Comparison of ENCODE assay signal across 17 cellular contexts in genomic region chr3:183502237-183502636, GRCh38.
"Had no signal": no experiment of that assay in that cellular context is flagged by ENCODE, and none has a peak within 500 bp of the region (broad histone marks: within the 10 kb centered on the region; RNA-seq: fewer than 3 reads in every experiment).

No MANE protein-coding gene starts in this region.

- H3K4me2 ChIP-seq: neural progenitor cell had no signal

- H3K27ac Mint-ChIP-seq: activated T-helper 2 cell treated with anti-CD3 and anti-CD28 coated beads, Interferon-gamma antibody, Interleukin-2, Interleukin-4, amounts not matched to agents 10 μg/mL and 5 μg/mL and 100 μg/mL, durations not matched to agents 14 hours and 24 hours and 36 hours; neural progenitor cell; T-helper 2 cell treated with Interferon-gamma antibody and Interleukin-4, amounts not matched to agents 5 μg/mL and 100 μg/mL, for 36 hours had no signal

- H2AFZ ChIP-seq: neural progenitor cell had no signal

- DNase-seq: activated naive CD4-positive, alpha-beta T cell treated with anti-CD3 and anti-CD28 coated beads, Interleukin-2, amount 50 U/mL, for 16 hours; cortex of kidney; immature natural killer cell; naive B cell; stimulated activated CD4-positive, alpha-beta T cell treated with anti-CD3 and anti-CD28 coated beads, Interleukin-2, amount 100 ng/mL, for 48 hours had no signal

- H3K9ac ChIP-seq: neural progenitor cell had no signal

- H3K4me1 Mint-ChIP-seq: neural progenitor cell had no signal

- H3K27me3 Mint-ChIP-seq: naive B cell, progenitor cell of endocrine pancreas had no signal

- H3K36me3 ChIP-seq: breast epithelium, gastrocnemius medialis, neural progenitor cell had no signal

- H3K4me1 ChIP-seq: breast epithelium, neural progenitor cell, testis had no signal

- H3K36me3 Mint-ChIP-seq: neural progenitor cell, type B pancreatic cell had no signal

- H3K4me3 Mint-ChIP-seq: immature natural killer cell; naive B cell; neural progenitor cell; T-helper 2 cell treated with Interferon-gamma antibody and Interleukin-4, amounts not matched to agents 5 μg/mL and 100 μg/mL, for 36 hours; type B pancreatic cell had no signal

- H3K9me3 ChIP-seq: gastrocnemius medialis, mucosa of descending colon, testis had no signal

- H3K9me3 Mint-ChIP-seq: activated T-helper 2 cell treated with anti-CD3 and anti-CD28 coated beads, Interferon-gamma antibody, Interleukin-2, Interleukin-4, amounts not matched to agents 10 μg/mL and 5 μg/mL and 100 μg/mL, durations not matched to agents 14 hours and 24 hours and 36 hours; neural progenitor cell; T-helper 2 cell treated with Interferon-gamma antibody and Interleukin-4, amounts not matched to agents 5 μg/mL and 100 μg/mL, for 36 hours; type B pancreatic cell had no signal

- H3K4me3 ChIP-seq: breast epithelium, gastrocnemius medialis, heart left ventricle, mucosa of descending colon, neural progenitor cell, testis had no signal

- H3K27ac ChIP-seq: breast epithelium, gastrocnemius medialis, heart left ventricle, neural progenitor cell, testis had no signal

- H3K27me3 ChIP-seq: breast epithelium, gastrocnemius medialis, heart left ventricle, neural progenitor cell, testis had no signal

- FAIRE-seq: astrocyte, TTC549 had no signal
